Comparison of ENCODE assay signal across 8 cellular contexts in the genomic region with DNA sequence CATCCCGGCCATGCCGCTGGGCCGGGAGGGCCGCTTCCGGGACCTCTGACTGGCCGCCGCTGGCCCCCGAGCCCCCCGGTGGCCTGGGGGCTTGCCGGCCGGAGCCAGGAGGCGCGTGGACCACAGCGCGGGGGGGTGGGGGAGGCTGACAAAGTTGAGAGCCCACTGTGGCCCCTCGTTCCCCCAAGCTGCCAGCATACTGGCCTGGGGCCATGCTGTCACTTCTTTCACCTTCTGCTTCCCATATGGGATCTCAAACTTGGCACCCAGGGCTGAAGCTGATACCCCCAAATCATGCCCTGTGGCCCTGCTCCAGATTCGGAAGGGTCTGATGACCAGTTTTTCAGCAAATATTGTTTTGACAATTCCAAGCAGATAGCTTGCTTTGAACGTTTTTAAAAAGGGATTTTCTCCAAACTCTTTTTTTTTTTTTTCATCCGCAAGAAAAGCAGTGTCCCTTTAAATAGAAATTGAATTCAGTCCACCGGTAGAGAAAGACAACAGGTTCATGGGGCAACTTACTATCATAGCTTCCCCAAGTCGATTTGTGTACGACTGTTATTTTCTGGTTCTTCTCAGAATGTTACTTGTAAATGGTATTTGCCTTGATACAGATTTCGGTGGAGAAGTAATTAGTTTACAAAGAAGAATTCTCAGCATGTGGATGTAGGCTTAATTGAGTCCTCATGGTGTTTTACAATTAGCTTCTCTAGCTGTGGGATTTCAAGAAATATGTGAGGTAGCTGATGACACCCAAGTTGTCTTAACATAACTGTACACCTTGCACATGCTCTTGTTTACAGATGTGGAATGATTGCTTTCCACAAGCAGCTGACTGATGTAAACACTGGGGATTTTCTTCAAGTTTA. TPM values are rescaled to one million over a fixed set of nuclear protein-coding genes. Genes with fewer than 3 reads are reported as not detected.
A peak's percentile ranks its signal among the peaks of the same experiment; 100 is the strongest.
DNase-seq lines count a peak whose midpoint lies in the region; ATAC-seq, FAIRE-seq and TF ChIP-seq lines count a peak whose summit lies in the region.

No MANE protein-coding gene starts in this region.

- 8% methylated on average over 12 of the region's 23 CpGs for WGBS in mesenchymal stem cell
- WGBS in upper lobe of left lung, 2 donors, result 1 to 2% methylated on average over 8 to 17 of the region's 23 CpGs

- DNase-seq in Calu3 (no peak), NAMALWA (ENCODE audit: low spot score) (peak; percentile 54), chondrocyte (ENCODE audit: low spot score) (no peak), mesenchymal stem cell (peak; percentile 40), upper lobe of left lung (no peak), RCC 7860 (ENCODE audit: low spot score) (no peak), NOMO-1 treated with DMSO at 0.1 percent for 48 hours (lab: John Stamatoyannopoulos, UW; ENCODE audit: unreplicated experiment) (no peak)

- H2BK120ac ChIP-seq in mesenchymal stem cell (ENCODE audit: low read depth, low read length), result peak overlapping the region; percentile 89

- H3K9me3 Mint-ChIP-seq in Calu3 (ENCODE audit: low read depth, unreplicated experiment) (no peaks in the 10 kb centered on the region), chondrocyte (ENCODE audit: low read depth) (no peaks in the 10 kb centered on the region)

- FAIRE-seq in RCC 7860 (lab: Jason Lieb, UNC), result no peak

- no peak overlapping the region for H2BK5ac ChIP-seq in mesenchymal stem cell (ENCODE audit: low read depth, low read length, poor library complexity, severe bottlenecking)

- TF ChIP-seq POLR2A in upper lobe of left lung (IDR thresholded peaks at IDR 0.05), result no peak

- peaks cover 32% of the 10 kb centered on the region for H3K4me1 Mint-ChIP-seq in Calu3 (ENCODE audit: low read depth, unreplicated experiment)
- H3K4me1 Mint-ChIP-seq in chondrocyte (ENCODE audit: low read depth), result peaks cover 60% of the 10 kb centered on the region

- H3K9me3 ChIP-seq in mesenchymal stem cell (ENCODE audit: control insufficient read depth, low read length), result no peaks in the 10 kb centered on the region
- H3K9me3 ChIP-seq in upper lobe of left lung, result no peaks in the 10 kb centered on the region

- H3K36me3 ChIP-seq in mesenchymal stem cell (ENCODE audit: control insufficient read depth in 1 of 2, insufficient read depth in 2 of 2, low read depth in 1 of 2, low read length in 2 of 2) (no peaks in the 10 kb centered on the region), upper lobe of left lung (peaks cover 0 to 2% (median 0%) of the 10 kb centered on the region in 4 donors)

- H3K4me1 ChIP-seq in mesenchymal stem cell (ENCODE audit: control insufficient read depth, insufficient read depth, low read depth, low read length), result peaks cover 2% of the 10 kb centered on the region
- H3K4me1 ChIP-seq in upper lobe of left lung, result peaks cover 45 to 60% (median 51%) of the 10 kb centered on the region in 4 donors

- no peak overlapping the region for H2BK15ac ChIP-seq in mesenchymal stem cell (ENCODE audit: low read depth, poor library complexity, severe bottlenecking)

- H3K27ac Mint-ChIP-seq in Calu3 (ENCODE audit: unreplicated experiment) (peak overlapping the region; percentile 64), chondrocyte (ENCODE audit: unreplicated experiment) (peak overlapping the region; percentile 85)

- ATAC-seq in upper lobe of left lung (ENCODE audit: low FRiP score in 2 of 2), result no peak
- ATAC-seq in GM19035 (IDR thresholded peaks at IDR 0.05; ENCODE audit: unreplicated experiment), result no peak

- H3K36me3 Mint-ChIP-seq in Calu3 (ENCODE audit: insufficient read depth, unreplicated experiment), result peaks cover 27% of the 10 kb centered on the region
- H3K36me3 Mint-ChIP-seq in chondrocyte (ENCODE audit: low read depth), result no peaks in the 10 kb centered on the region

- H3K4me3 ChIP-seq in mesenchymal stem cell (ENCODE audit: insufficient read depth in 1 of 2, low read depth in 1 of 2, low read length in 2 of 2) (peak overlapping the region; percentile 89 to 95), upper lobe of left lung (peak overlapping the region; percentile 63 to 97 (median 94))

- peak overlapping the region; percentile 84 for H2AFZ ChIP-seq in mesenchymal stem cell (ENCODE audit: low read depth, low read length)

- H3K27ac ChIP-seq in mesenchymal stem cell (ENCODE audit: low read length, poor library complexity, severe bottlenecking), result no peak overlapping the region
- peak overlapping the region; percentile 87 to 97 (median 94) for H3K27ac ChIP-seq in upper lobe of left lung

- H3K79me1 ChIP-seq in mesenchymal stem cell (replicated peaks; ENCODE audit: low read length, poor library complexity, severe bottlenecking), result peaks cover 9% of the 10 kb centered on the region

- peak overlapping the region; percentile 60 for H4K8ac ChIP-seq in mesenchymal stem cell (ENCODE audit: low read length)

- H3K23ac ChIP-seq in mesenchymal stem cell (ENCODE audit: low read length in 2 of 2), result peak overlapping the region in 1 of 2 experiments; percentile 51

- H3K27me3 Mint-ChIP-seq in Calu3 (ENCODE audit: unreplicated experiment) (no peaks in the 10 kb centered on the region), chondrocyte (ENCODE audit: low read depth) (no peaks in the 10 kb centered on the region)

- peak overlapping the region in 1 of 2 experiments; percentile 48 for H2BK12ac ChIP-seq in mesenchymal stem cell (ENCODE audit: low read length in 2 of 2)

- H3K4me3 Mint-ChIP-seq in Calu3 (ENCODE audit: low read depth, unreplicated experiment) (peak overlapping the region; percentile 83), chondrocyte (ENCODE audit: unreplicated experiment) (peak overlapping the region; percentile 88)

- peak overlapping the region; percentile 75 for H3K4me2 ChIP-seq in mesenchymal stem cell (ENCODE audit: low read length, poor library complexity, severe bottlenecking)

- no peak overlapping the region for H2AK5ac ChIP-seq in mesenchymal stem cell (ENCODE audit: low read length, severe bottlenecking)

- H3K27me3 ChIP-seq in mesenchymal stem cell (ENCODE audit: control insufficient read depth in 1 of 2, insufficient read depth in 1 of 2, low read length in 2 of 2) (no peaks in the 10 kb centered on the region), upper lobe of left lung (no peaks in the 10 kb centered on the region)

- H3K14ac ChIP-seq in mesenchymal stem cell (ENCODE audit: low read length in 2 of 2), result peak overlapping the region in 1 of 2 experiments; percentile 90

- no peak for TF ChIP-seq CTCF in Calu3 (IDR thresholded peaks at IDR 0.05; ENCODE audit: unreplicated experiment)
- no peak for TF ChIP-seq CTCF in chondrocyte (IDR thresholded peaks at IDR 0.05)
- no peak for TF ChIP-seq CTCF in upper lobe of left lung (IDR thresholded peaks at IDR 0.05)

- intact Hi-C loops in Calu3 (cut with micrococcal nuclease; ENCODE audit: unreplicated experiment), result no loop called here

- peak overlapping the region in 1 of 2 experiments; percentile 76 for H3K4ac ChIP-seq in mesenchymal stem cell (ENCODE audit: low read depth in 1 of 2, low read length in 2 of 2)

- BruUV-seq in Calu3 (replicated peaks; lab: Mats Ljungman, UMichigan), result no TSS peak

- peak overlapping the region; percentile 45 to 61 for H3K18ac ChIP-seq in mesenchymal stem cell (ENCODE audit: low read depth in 1 of 2, low read length in 2 of 2)

- TF ChIP-seq EP300 in upper lobe of left lung (IDR thresholded peaks at IDR 0.05), result no peak

- H3K9ac ChIP-seq in mesenchymal stem cell (ENCODE audit: low read length), result peak overlapping the region; percentile 84

- CTCF ChIA-PET in Calu3 (lab: Charles Lee), result interaction anchor here (0.6 to 1.0 kb wide), 3 partner anchors 89 to 120 kb away, joined by 3 to 5 read pairs (median 3); no protein-coding TSS in a partner anchor

- peak overlapping the region; percentile 34 for H4K91ac ChIP-seq in mesenchymal stem cell (ENCODE audit: low read length)

RNA-seq across cellular contexts. Expression of a gene that starts 1.0 kb away (rescaled TPM):
- 14.1 and 16.4 TPM in 2 replicates for total RNA-seq in Calu3 (2022)
- total RNA-seq in chondrocyte, result 31.5 to 39.4 TPM (median 37.0 TPM) in 3 replicates
- 24.4 TPM for polyA plus RNA-seq in mesenchymal stem cell (2013, experiment 1 of 2)
- polyA plus RNA-seq in mesenchymal stem cell (2013, experiment 2 of 2), result 23.0 TPM
- 10 to 100 TPM; 12.6 to 27.2 (median 16.9) TPM for total RNA-seq in upper lobe of left lung

RNA-seq across cellular contexts. Expression of a gene that starts 11.1 kb away (rescaled TPM):
- total RNA-seq in Calu3 (2022), result 0.44 TPM in 1 of 2 replicates, not detected in the other
- 1.0 to 1.7 TPM (median 1.0 TPM) in 3 replicates for total RNA-seq in chondrocyte
- 0.30 TPM for polyA plus RNA-seq in mesenchymal stem cell (2013, experiment 1 of 2)
- polyA plus RNA-seq in mesenchymal stem cell (2013, experiment 2 of 2), result 0.47 TPM
- 1 to 10 TPM in 3 of 6 donors, under 1 TPM in 2, not detected in 1; 0.34 to 2.4 (median 2.1) TPM for total RNA-seq in upper lobe of left lung

Comparison
In these comparisons a context has a peak if more than half of its experiments do, and no peak if none do; other contexts are left out.
1. DNase-seq: peak in NAMALWA (single experiment) and mesenchymal stem cell (single experiment); none in Calu3 (single experiment), chondrocyte (single experiment), upper lobe of left lung (0 of 2), RCC 7860 (single experiment) and NOMO-1 treated with DMSO at 0.1 percent for 48 hours (single experiment).